ENCODE assay signal across 10 cellular contexts in genomic region chr2:86416126-86416525, GRCh38.
"Had no signal": no experiment of that assay in that cellular context is flagged by ENCODE, and none has a peak within 500 bp of the region (broad histone marks: within the 10 kb centered on the region; RNA-seq: fewer than 3 reads in every experiment).

No MANE protein-coding gene starts in this region.

- H3K4me3 ChIP-seq: hepatocyte, neural progenitor cell, stomach, thoracic aorta had no signal

- DNase-seq: activated effector memory CD4-positive, alpha-beta T cell treated with anti-CD3 and anti-CD28 coated beads, Interleukin-2, amount 50 U/mL, for 16 hours; brain microvascular endothelial cell; effector memory CD4-positive, alpha-beta T cell; kidney; stimulated activated CD4-positive, alpha-beta T cell treated with anti-CD3 and anti-CD28 coated beads, Interleukin-4, amount 100 ng/mL, for 4 hours; stomach had no signal

- ATAC-seq: activated CD4-positive, CD25-positive, alpha-beta regulatory T cell treated with anti-CD3 and anti-CD28 coated beads, Interleukin-2, amount 50 U/mL, for 24 hours had no signal
